In genomic region chr6:33579828-33580714, GRCh38 we compare ENCODE assay signal across 8 cellular contexts. TPM values are rescaled to one million over a fixed set of nuclear protein-coding genes. Genes with fewer than 3 reads are reported as not detected.
DNase-seq lines count a peak whose midpoint lies in the region; ATAC-seq, FAIRE-seq and TF ChIP-seq lines count a peak whose summit lies in the region.

Gene BAK1 (minus strand): TSS chr6:33580276. CDS start chr6:33577604, 2,672 bp downstream.

- no peaks in the 10 kb centered on the region for H4K20me1 ChIP-seq in keratinocyte (ENCODE audit: control insufficient read depth, extremely low read depth, insufficient read depth, low read length)

- DNase-seq in AG08396 (ENCODE audit: low spot score) = peak; percentile 96
- DNase-seq in NCI-H446 (lab: John Stamatoyannopoulos, UW) = peak; percentile 68 to 90
- peak; percentile 74 for DNase-seq in activated CD4-positive, CD25-positive, alpha-beta regulatory T cell treated with anti-CD3 and anti-CD28 coated beads, Interleukin-2, amount 50 U/mL, for 16 hours (ENCODE audit: low read depth, low spot score)
- DNase-seq in central memory CD8-positive, alpha-beta T cell (ENCODE audit: low spot score in 2 of 2) = peak; percentile 66 to 68
- no peak for DNase-seq in keratinocyte (ENCODE audit: low read depth, low spot score)
- peak; percentile 75 to 81 (median 76) for DNase-seq in stimulated activated CD4-positive, alpha-beta T cell treated with anti-CD3 and anti-CD28 coated beads, Interleukin-12 subunit alpha, Interleukin-12 subunit beta, amount 100 ng/mL, for 48 hours (ENCODE audit: low read depth in 2 of 3, low spot score in 1 of 3)

- H3K9me3 ChIP-seq in keratinocyte (ENCODE audit: control insufficient read depth, low read depth, low read length) = no peaks in the 10 kb centered on the region

- TF ChIP-seq CTCF in keratinocyte (optimal IDR thresholded peaks at IDR 0.05 in 1 of 3, IDR thresholded peaks at IDR 0.05 in 1 of 3, conservative IDR thresholded peaks at IDR 0.05 in 1 of 3; ENCODE audit: extremely low read depth in 1 of 3, insufficient read depth in 2 of 3, low read length in 3 of 3) = peak in 2 of 3 experiments; percentile 38 to 65

- peak within 1 kb of the TSS; percentile 89 for H3K4me3 Mint-ChIP-seq in central memory CD8-positive, alpha-beta T cell

- peaks cover 16 to 25% of the 10 kb centered on the region in 2 experiments for H3K36me3 ChIP-seq in keratinocyte (ENCODE audit: control insufficient read depth in 2 of 2, extremely low read depth in 1 of 2, insufficient read depth in 2 of 2, low read length in 2 of 2)

- H3K9me3 Mint-ChIP-seq in central memory CD8-positive, alpha-beta T cell = no peaks in the 10 kb centered on the region

- peaks cover 42% of the 10 kb centered on the region for H3K79me2 ChIP-seq in keratinocyte (ENCODE audit: control insufficient read depth, insufficient read depth, low read length)

- no peaks in the 10 kb centered on the region for H3K9me1 ChIP-seq in keratinocyte (ENCODE audit: control insufficient read depth, extremely low read depth, insufficient read depth, low read length)

- peak within 1 kb of the TSS; percentile 78 for H3K27ac ChIP-seq in keratinocyte (ENCODE audit: control insufficient read depth, insufficient read depth, low read length)

- peak within 1 kb of the TSS; percentile 92 for H3K4me2 ChIP-seq in keratinocyte (ENCODE audit: control insufficient read depth, extremely low read depth, insufficient read depth, low read depth, low read length)

- H3K4me3 ChIP-seq in keratinocyte (ENCODE audit: control insufficient read depth in 2 of 3, extremely low read depth in 1 of 3, insufficient read depth in 2 of 3, low read depth in 1 of 3, low read length in 3 of 3) = peak within 1 kb of the TSS; percentile 81 to 92 (median 90)

- peaks cover 27% of the 10 kb centered on the region for H3K4me1 ChIP-seq in keratinocyte (ENCODE audit: control insufficient read depth, extremely low read depth, insufficient read depth, low read length)

- peak; percentile 56 for FAIRE-seq in keratinocyte (lab: Jason Lieb, UNC)

- peak within 1 kb of the TSS; percentile 97 for H3K27ac Mint-ChIP-seq in central memory CD8-positive, alpha-beta T cell (ENCODE audit: low read depth)

- no peaks in the 10 kb centered on the region for H3K27me3 ChIP-seq in keratinocyte (ENCODE audit: control insufficient read depth, extremely low read depth, insufficient read depth, low read length)

- no peaks in the 10 kb centered on the region for H3K27me3 Mint-ChIP-seq in central memory CD8-positive, alpha-beta T cell

- dilution Hi-C loops in keratinocyte (cut with MboI; ENCODE audit: extremely low pct_ligation_motif_present, low sequenced_read_pairs) = no loop called here

- peak within 1 kb of the TSS; percentile 77 for H3K9ac ChIP-seq in keratinocyte (ENCODE audit: control insufficient read depth, extremely low read depth, insufficient read depth, low read length)

- peaks cover 22% of the 10 kb centered on the region for H3K36me3 Mint-ChIP-seq in central memory CD8-positive, alpha-beta T cell (ENCODE audit: insufficient read depth)

- H2AFZ ChIP-seq in keratinocyte (ENCODE audit: control insufficient read depth, low read length) = peak within 1 kb of the TSS; percentile 58

- peaks cover 29% of the 10 kb centered on the region for H3K4me1 Mint-ChIP-seq in central memory CD8-positive, alpha-beta T cell

- ATAC-seq in GM18909 (IDR thresholded peaks at IDR 0.05; ENCODE audit: poor library complexity, unreplicated experiment) (peak; percentile 86), HG03175 (IDR thresholded peaks at IDR 0.05; ENCODE audit: unreplicated experiment) (peak; percentile 84)
- peak; percentile 95 for ATAC-seq in central memory CD8-positive, alpha-beta T cell (replicated peaks; ENCODE audit: extremely low read depth, poor library complexity, severe bottlenecking)

RNA-seq across cellular contexts. Expression of gene BAK1, which starts in this region (rescaled TPM):
- 61.1 to 93.0 TPM (median 71.1 TPM) in 3 replicates for polyA plus RNA-seq in keratinocyte
- 5.8 TPM for polyA plus RNA-seq in keratinocyte (2011; ENCODE audit: low read depth)
- polyA plus RNA-seq in keratinocyte (2011; cell fraction: cytosol; rRNA removed) = 62.2 and 89.3 TPM in 2 replicates
- polyA plus RNA-seq in keratinocyte (2011; cell fraction: nucleus; rRNA removed) = 43.7 and 54.2 TPM in 2 replicates
- 37.3 and 78.3 TPM in 2 replicates for polyA plus RNA-seq in keratinocyte (2012; ENCODE audit: low replicate concordance)
- 77.2 to 120 TPM (median 120 TPM) in 3 replicates for polyA minus RNA-seq in keratinocyte
- 138 TPM for polyA minus RNA-seq in keratinocyte (2011; cell fraction: cytosol; rRNA and poly(A)+ RNA removed)
- 39.0 and 43.5 TPM in 2 replicates for polyA minus RNA-seq in keratinocyte (2011; cell fraction: nucleus; rRNA and poly(A)+ RNA removed)
